8 cellular contexts compared by ENCODE assay signal in the genomic region with DNA sequence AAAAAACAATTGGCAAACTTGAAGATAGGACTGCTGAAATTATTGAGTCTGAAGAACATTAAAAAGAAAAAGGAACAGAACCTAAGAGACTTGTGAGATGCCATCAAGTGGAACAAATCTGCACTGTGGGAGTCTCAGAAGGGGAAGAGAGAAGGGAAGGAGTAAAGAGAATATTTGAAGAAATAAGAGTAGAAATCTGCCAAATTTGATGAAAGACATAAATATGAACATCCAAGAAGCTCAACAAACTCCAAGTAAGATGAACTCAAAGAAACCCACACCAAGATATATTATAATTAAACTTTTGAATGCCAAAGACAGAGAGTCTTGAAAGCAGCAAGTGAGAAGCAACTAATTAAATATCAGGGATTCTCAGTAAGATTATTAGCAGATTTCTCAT.
"Had no signal": no experiment of that assay in that cellular context is flagged by ENCODE, and none has a peak within 500 bp of the region (broad histone marks: within the 10 kb centered on the region; RNA-seq: fewer than 3 reads in every experiment).

No MANE protein-coding gene starts in this region.

- H3K4me1 ChIP-seq: HAP-1 had no signal

- H3K4me3 Mint-ChIP-seq: GM23338, H9, HFFc6 had no signal

- DNase-seq: GM23248, GOT3, H7, H9, HCEC 1CT, HFFc6 had no signal

- H3K4me3 ChIP-seq: GM23248, GM23338, HAP-1 had no signal

- H3K9me3 ChIP-seq: HAP-1 had no signal

- H3K27ac Mint-ChIP-seq: GM23338, H9, HFFc6 had no signal

- H3K36me3 ChIP-seq: HAP-1 had no signal

- H3K27ac ChIP-seq: GM23248 had no signal
